In the genomic region with DNA sequence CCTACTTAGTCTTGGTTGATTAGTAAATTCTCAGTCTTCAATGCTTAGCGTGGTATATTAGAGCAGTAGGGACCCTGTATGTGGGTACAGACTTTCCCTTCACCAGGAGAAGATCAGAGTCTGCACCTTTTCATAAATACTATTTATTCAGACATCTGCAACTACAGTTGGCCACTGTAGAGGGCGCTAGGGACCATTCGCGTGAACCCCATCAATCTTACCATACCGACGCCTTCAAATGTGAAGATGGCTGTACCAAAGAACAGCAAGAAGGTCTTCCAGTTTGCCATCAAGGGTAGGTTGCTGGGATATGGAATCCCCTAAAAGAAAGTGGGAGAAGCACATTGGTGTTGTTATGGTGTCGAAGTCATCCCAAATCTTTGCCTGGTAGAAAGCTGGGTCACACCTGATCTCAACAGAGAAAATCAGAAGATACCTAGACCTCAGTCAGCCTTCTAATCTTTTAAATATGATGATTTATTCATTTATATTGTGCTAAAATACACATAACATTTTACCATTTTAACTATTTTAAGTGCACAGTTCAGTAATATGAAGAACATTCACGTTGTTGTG, we compare ENCODE assay signal across 14 cellular contexts. TPM values are rescaled to one million over a fixed set of nuclear protein-coding genes. Genes with fewer than 3 reads are reported as not detected.
DNase-seq lines count a peak whose midpoint lies in the region; ATAC-seq, FAIRE-seq and TF ChIP-seq lines count a peak whose summit lies in the region.
"Had no signal": no experiment of that assay in that cellular context is flagged by ENCODE, and none has a peak within 500 bp of the region (broad histone marks: within the 10 kb centered on the region; RNA-seq: fewer than 3 reads in every experiment).

No MANE protein-coding gene starts in this region.

- no peaks in the 10 kb centered on the region for H3K79me2 ChIP-seq in OCI-LY7 (ENCODE audit: insufficient read depth, low read depth, low read length)

- ATAC-seq in foreskin keratinocyte = no peak
- ATAC-seq in HG03342 (IDR thresholded peaks at IDR 0.05; ENCODE audit: unreplicated experiment) = no peak
- ATAC-seq: activated CD4-positive, CD25-positive, alpha-beta regulatory T cell treated with anti-CD3 and anti-CD28 coated beads, Interleukin-2, amount 50 U/mL, for 24 hours had no signal

- H3K27me3 Mint-ChIP-seq in CD14-positive monocyte (ENCODE audit: low read depth in 3 of 3) = peaks cover 3 to 10% (median 6%) of the 10 kb centered on the region in 3 donors
- H3K27me3 Mint-ChIP-seq: activated naive CD4-positive, alpha-beta T cell treated with anti-CD3 and anti-CD28 coated beads, Interleukin-2, amount 50 U/mL, for 24 hours had no signal

- H3K36me3 ChIP-seq in OCI-LY7 (ENCODE audit: insufficient read depth, low read length) = no peaks in the 10 kb centered on the region

- no peaks in the 10 kb centered on the region for H4K20me1 ChIP-seq in OCI-LY7 (ENCODE audit: insufficient read depth, low read length)

- no peaks in the 10 kb centered on the region for H3K9me3 Mint-ChIP-seq in CD14-positive monocyte
- H3K9me3 Mint-ChIP-seq: activated naive CD4-positive, alpha-beta T cell treated with anti-CD3 and anti-CD28 coated beads, Interleukin-2, amount 50 U/mL, for 24 hours had no signal

- no peak overlapping the region for H3K4me2 ChIP-seq in OCI-LY7 (ENCODE audit: low read length)

- no peaks in the 10 kb centered on the region for H3K27me3 ChIP-seq in foreskin keratinocyte

- no peaks in the 10 kb centered on the region for H3K9me2 ChIP-seq in OCI-LY7 (ENCODE audit: insufficient read depth, low read length)

- in situ Hi-C loops in GM13976 (cut with MboI; ENCODE audit: low sequenced_read_pairs, unreplicated experiment) = no loop called here

- H3K4me3 Mint-ChIP-seq in CD14-positive monocyte = no peak overlapping the region
- H3K4me3 Mint-ChIP-seq: activated naive CD4-positive, alpha-beta T cell treated with anti-CD3 and anti-CD28 coated beads, Interleukin-2, amount 50 U/mL, for 24 hours had no signal

- peak; percentile 82 for TF ChIP-seq CTCF in CD14-positive monocyte (IDR thresholded peaks at IDR 0.05)
- TF ChIP-seq CTCF in GM13976 (IDR thresholded peaks at IDR 0.05; ENCODE audit: borderline replicate concordance, control extremely low read depth, extremely low read depth, insufficient read depth, missing control alignments) = peak; percentile 29
- peak; percentile 74 for TF ChIP-seq CTCF in OCI-LY7 (conservative IDR thresholded peaks at IDR 0.05; ENCODE audit: low read length)
- peak; percentile 39 for TF ChIP-seq CTCF in foreskin keratinocyte (conservative IDR thresholded peaks at IDR 0.05)

- H3K36me3 Mint-ChIP-seq in CD14-positive monocyte = no peaks in the 10 kb centered on the region
- H3K36me3 Mint-ChIP-seq: activated naive CD4-positive, alpha-beta T cell treated with anti-CD3 and anti-CD28 coated beads, Interleukin-2, amount 50 U/mL, for 24 hours had no signal

- CTCF ChIA-PET in OCI-LY7 (lab: Charles Lee; ENCODE audit: unreplicated experiment) = no interaction called here

- no peaks in the 10 kb centered on the region for H3K4me1 Mint-ChIP-seq in CD14-positive monocyte
- H3K4me1 Mint-ChIP-seq: activated naive CD4-positive, alpha-beta T cell treated with anti-CD3 and anti-CD28 coated beads, Interleukin-2, amount 50 U/mL, for 24 hours had no signal

- no peak overlapping the region for H3K4me3 ChIP-seq in OCI-LY7 (ENCODE audit: low read depth, low read length, poor library complexity, severe bottlenecking)

- DNase-seq in CD14-positive monocyte (ENCODE audit: low spot score) = no peak
- DNase-seq in GM13976 (ENCODE audit: low spot score) = peak; percentile 16
- DNase-seq in OCI-LY7 (ENCODE audit: low spot score) = peak; percentile 24
- no peak for DNase-seq in foreskin keratinocyte
- DNase-seq in middle frontal gyrus (ENCODE audit: extremely low spot score, low spot score) = no peak
- DNase-seq in RCC 7860 (ENCODE audit: low spot score) = no peak
- DNase-seq in DMS79 (lab: John Stamatoyannopoulos, UW) = no peak
- DNase-seq: DMS79 treated with DMSO at 0.1 percent for 48 hours; NK-92 treated with Interleukin-12 subunit alpha and Interleukin-12 subunit beta, amount 100 ng/mL, for 24 hours had no signal

- H3K27ac ChIP-seq in OCI-LY7 (ENCODE audit: low read depth, low read length, poor library complexity, severe bottlenecking) = no peak overlapping the region
- no peak overlapping the region for H3K27ac ChIP-seq in foreskin keratinocyte

- BruUV-seq in OCI-LY7 (replicated peaks; lab: Mats Ljungman, UMichigan) = no TSS peak

- POLR2A ChIA-PET in OCI-LY7 (lab: Charles Lee) = no interaction called here

- no peak for FAIRE-seq in RCC 7860 (lab: Jason Lieb, UNC)
- FAIRE-seq: GM19239 had no signal

- H3K9me3 ChIP-seq in OCI-LY7 (ENCODE audit: low read length) = no peaks in the 10 kb centered on the region

- no peak overlapping the region for H3K27ac Mint-ChIP-seq in CD14-positive monocyte
- H3K27ac Mint-ChIP-seq: activated naive CD4-positive, alpha-beta T cell treated with anti-CD3 and anti-CD28 coated beads, Interleukin-2, amount 50 U/mL, for 24 hours had no signal

- H2AFZ ChIP-seq in OCI-LY7 (ENCODE audit: low read length) = no peak overlapping the region

- no peaks in the 10 kb centered on the region for H3K4me1 ChIP-seq in OCI-LY7 (ENCODE audit: insufficient read depth, low read length, poor library complexity, severe bottlenecking)
- peaks cover 3% of the 10 kb centered on the region for H3K4me1 ChIP-seq in foreskin keratinocyte

- intact Hi-C loops in CD14-positive monocyte (cut with micrococcal nuclease) = no loop called here
- intact Hi-C loops in OCI-LY7 (cut with micrococcal nuclease; ENCODE audit: unreplicated experiment) = no loop called here

RNA-seq across cellular contexts. Expression of gene SLC36A3, which starts 19.1 kb away (rescaled TPM):
- polyA plus RNA-seq in CD14-positive monocyte (not detected), foreskin keratinocyte (not detected in 2 replicates)
- total RNA-seq in OCI-LY7 (2014; rRNA removed; shearing (Covaris generic)) = not detected in 2 replicates
- total RNA-seq in OCI-LY7 (2022) (not detected in 2 replicates), foreskin keratinocyte (not detected in 2 replicates)
- total RNA-seq: pulmonary artery endothelial cell had no signal

RNA-seq across cellular contexts. Expression of gene GM2A, which starts 31.5 kb away (rescaled TPM):
- 10 to 100 TPM; 28.0 to 57.9 TPM for polyA plus RNA-seq in CD14-positive monocyte
- total RNA-seq in OCI-LY7 (2014; rRNA removed; shearing (Covaris generic)) = 52.4 and 60.2 TPM in 2 replicates
- 52.9 and 64.5 TPM in 2 replicates for total RNA-seq in OCI-LY7 (2022)
- 71.5 and 97.6 TPM in 2 replicates for total RNA-seq in foreskin keratinocyte
- 42.1 and 69.5 TPM in 2 replicates for polyA plus RNA-seq in foreskin keratinocyte

Comparison
In these comparisons a context has a peak if more than half of its experiments do, and no peak if none do; other contexts are left out.
1. DNase-seq: peak in GM13976 (single experiment) and OCI-LY7 (single experiment); none in CD14-positive monocyte (single experiment), foreskin keratinocyte (0 of 2), middle frontal gyrus (single experiment), RCC 7860 (single experiment) and DMS79 (single experiment).
2. CTCF ChIP-seq: peak in every context shown above with its lines; median percentile 82 in CD14-positive monocyte; 74 in OCI-LY7; 39 in foreskin keratinocyte; 29 in GM13976.